ENCODE assay signal across 8 cellular contexts in the genomic region with DNA sequence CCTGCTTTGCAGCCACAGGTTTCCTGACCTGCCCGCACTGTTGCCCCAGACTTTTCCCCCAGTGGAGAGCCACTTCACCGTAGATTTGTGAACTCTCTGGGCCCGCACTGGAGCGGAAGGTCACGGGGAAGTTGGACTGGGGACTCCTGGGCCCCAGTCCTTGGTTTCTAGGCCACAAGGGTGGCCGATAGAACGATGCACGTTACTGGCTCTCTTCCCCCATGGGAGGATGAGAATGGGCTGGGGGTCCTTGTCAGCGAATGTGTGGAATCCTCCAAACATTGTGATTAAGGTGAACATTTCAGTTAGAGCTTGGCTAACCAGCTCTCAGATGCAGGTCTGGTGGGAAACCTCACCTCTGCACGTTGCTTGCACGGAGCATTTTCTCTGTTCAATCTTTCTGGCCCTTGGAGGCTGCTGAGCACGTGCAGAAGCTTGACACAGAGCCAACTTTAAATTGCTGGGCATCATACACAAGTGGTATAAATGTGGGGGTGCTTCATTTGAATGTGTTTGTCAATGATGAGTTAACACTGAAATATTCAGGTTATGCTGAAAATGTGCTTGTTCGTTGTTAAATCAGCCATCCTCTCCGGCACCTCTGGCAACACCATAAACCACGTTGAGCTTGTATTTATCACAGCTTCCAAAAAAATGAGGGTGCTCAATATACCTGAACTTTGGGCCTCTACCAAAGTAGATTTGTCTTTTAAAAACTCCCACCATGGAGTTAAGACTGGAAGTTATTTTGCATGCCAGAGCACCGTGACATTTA. TPM values are rescaled to one million over a fixed set of nuclear protein-coding genes. Genes with fewer than 3 reads are reported as not detected.
A peak's percentile ranks its signal among the peaks of the same experiment; 100 is the strongest.
DNase-seq lines count a peak whose midpoint lies in the region; ATAC-seq and TF ChIP-seq lines count a peak whose summit lies in the region.

No MANE protein-coding gene starts in this region.

- intact Hi-C loops in dorsolateral prefrontal cortex (cut with DNase I) (loop anchor here (5.0 to 10.0 kb wide), 7 partner anchors 42 to 700 kb away; a partner anchor contains a TSS), testis (cut with DNase I; ENCODE audit: low total_unique reads) (no loop called here)

- TF ChIP-seq CTCF in DND-41 (IDR thresholded peaks at IDR 0.05; ENCODE audit: borderline replicate concordance, extremely low read depth, low read length, poor library complexity, severe bottlenecking) (no peak), dorsolateral prefrontal cortex (IDR thresholded peaks at IDR 0.05 in 54 of 56, conservative IDR thresholded peaks at IDR 0.05 in 2 of 56; ENCODE audit: low read depth in 1 of 56, partially characterized antibody in 56 of 56) (peak in 2 of 56 donors; percentile 6 to 17), lung (IDR thresholded peaks at IDR 0.05; ENCODE audit: control extremely low read depth, extremely low read depth) (no peak), testis (IDR thresholded peaks at IDR 0.05) (no peak)

- peak; percentile 34 for ATAC-seq in DND-41 (ENCODE audit: insufficient read depth, low read depth)
- ATAC-seq in GM19455 (IDR thresholded peaks at IDR 0.05; ENCODE audit: unreplicated experiment), result peak; percentile 54
- peak; percentile 6 for ATAC-seq in lung (ENCODE audit: insufficient read depth, low FRiP score)

- peaks cover 46% of the 10 kb centered on the region for H3K4me1 ChIP-seq in DND-41 (ENCODE audit: insufficient read depth, low read length)
- peaks cover 2 to 12% of the 10 kb centered on the region in 2 donors for H3K4me1 ChIP-seq in lung (ENCODE audit: control insufficient read depth in 2 of 2, insufficient read depth in 2 of 2, low read length in 2 of 2)
- H3K4me1 ChIP-seq in testis, result peaks cover 19% of the 10 kb centered on the region

- no peak for TF ChIP-seq POLR2A in testis (IDR thresholded peaks at IDR 0.05)

- no peaks in the 10 kb centered on the region for H3K27me3 ChIP-seq in DND-41 (ENCODE audit: insufficient read depth, low read length, poor library complexity)
- no peaks in the 10 kb centered on the region for H3K27me3 ChIP-seq in dorsolateral prefrontal cortex
- no peaks in the 10 kb centered on the region for H3K27me3 ChIP-seq in lung (ENCODE audit: control insufficient read depth, insufficient read depth)
- no peaks in the 10 kb centered on the region for H3K27me3 ChIP-seq in testis

- 5 to 8% methylated on average over 16 of the region's 16 CpGs for WGBS in lung, 2 donors
- 2 to 4% methylated on average over 7 to 15 of the region's 16 CpGs for WGBS in testis, 2 donors

- H3K36me3 ChIP-seq in DND-41 (ENCODE audit: insufficient read depth, low read length), result peaks cover 26% of the 10 kb centered on the region
- peaks cover 0 to 2% of the 10 kb centered on the region in 2 donors for H3K36me3 ChIP-seq in lung (ENCODE audit: control insufficient read depth in 2 of 2, insufficient read depth in 2 of 2, low read length in 2 of 2)
- H3K36me3 ChIP-seq in testis (ENCODE audit: low read depth, missing control alignments), result no peaks in the 10 kb centered on the region

- peak overlapping the region; percentile 36 to 74; a peak in 3 of 4 replicates for H3K4me3 ChIP-seq in DND-41 (ENCODE audit: low read depth in 1 of 2, low read length in 2 of 2)
- H3K4me3 ChIP-seq in dorsolateral prefrontal cortex, result peak overlapping the region; percentile 62 to 93 (median 80)
- peak overlapping the region; percentile 89 for H3K4me3 ChIP-seq in lung
- peak overlapping the region; percentile 78 for H3K4me3 ChIP-seq in testis

- peak overlapping the region; percentile 97 for H3K9ac ChIP-seq in DND-41 (ENCODE audit: low read depth, low read length)

- H3K27ac ChIP-seq in DND-41 (ENCODE audit: low read length) (peak overlapping the region; percentile 93), dorsolateral prefrontal cortex (peak overlapping the region; percentile 70 to 97 (median 92)), lung (ENCODE audit: low read depth in 1 of 2, low read length in 1 of 2) (peak overlapping the region; percentile 88 to 99), testis (peak overlapping the region; percentile 95 to 96)

- DNase-seq in DND-41 (no peak), HuH-7 (ENCODE audit: low spot score) (peak; percentile 47), SKM-1 treated with dmso at 0.1 percent for 144 hours (lab: John Stamatoyannopoulos, UW; ENCODE audit: unreplicated experiment) (peak; percentile 60), dorsolateral prefrontal cortex (peak in 1 of 10 donors; percentile 7), lung (ENCODE audit: low spot score) (no peak), testis (peak; percentile 35)
- no peak for DNase-seq in effector CD8-positive, alpha-beta T cell (lab: John Stamatoyannopoulos, UW)

- H3K4me2 ChIP-seq in DND-41 (ENCODE audit: insufficient read depth, low read length), result peak overlapping the region; percentile 85

- H4K20me1 ChIP-seq in DND-41 (ENCODE audit: insufficient read depth, low read length), result peaks cover 4% of the 10 kb centered on the region; the same call in 1 of the 2 replicates

- H2AFZ ChIP-seq in DND-41 (ENCODE audit: low read depth, low read length), result peak overlapping the region; percentile 98

- no peaks in the 10 kb centered on the region for H3K9me3 ChIP-seq in DND-41 (ENCODE audit: insufficient read depth, low read length, severe bottlenecking)
- no peaks in the 10 kb centered on the region for H3K9me3 ChIP-seq in lung (ENCODE audit: control insufficient read depth in 2 of 2, insufficient read depth in 1 of 2, low read length in 1 of 2)
- no peaks in the 10 kb centered on the region for H3K9me3 ChIP-seq in testis

- H3K79me2 ChIP-seq in DND-41 (ENCODE audit: insufficient read depth, low read length), result peaks cover 63% of the 10 kb centered on the region

RNA-seq across cellular contexts. Expression of a gene that starts 1.0 kb away (rescaled TPM):
- 10 to 100 TPM; 25.1 to 58.9 (median 43.1) TPM for total RNA-seq in dorsolateral prefrontal cortex
- 10 to 100 TPM; 28.8 to 43.7 TPM for total RNA-seq in lung
- 10 to 100 TPM in 1 of 2 donors, 1 to 10 TPM in 1; 8.0 to 11.7 TPM for polyA plus RNA-seq in lung
- 10 to 100 TPM; 48.7 to 51.8 TPM for total RNA-seq in testis
- 46.3 TPM for polyA plus RNA-seq in testis (ENCODE audit: insufficient read depth, low read depth, low replicate concordance)

RNA-seq across cellular contexts. Expression of a gene that starts 40.8 kb away (rescaled TPM):
- total RNA-seq in dorsolateral prefrontal cortex (10 to 100 TPM in 100 of 120 experiments, 1 to 10 TPM in 20; 5.2 to 25.2 (median 13.4) TPM), lung (1 to 10 TPM in 1 of 2 donors, under 1 TPM in 1; 0.82 to 1.5 TPM), testis (1 to 10 TPM; 4.5 to 8.6 TPM)
- polyA plus RNA-seq in lung (under 1 TPM; 0.16 to 0.18 TPM), testis (ENCODE audit: insufficient read depth, low read depth, low replicate concordance) (18.7 TPM)

Comparison
In these comparisons a context has a peak if more than half of its experiments do, and no peak if none do; other contexts are left out.
1. DNase-seq: peak in HuH-7 (single experiment), SKM-1 treated with dmso at 0.1 percent for 144 hours (single experiment) and testis (single experiment); none in DND-41 (single experiment), lung (single experiment) and effector CD8-positive, alpha-beta T cell (single experiment).
2. Peak in every context shown above with its lines, with median percentiles within 50 percentile points of each other: ATAC-seq, H3K27ac ChIP-seq and H3K4me3 ChIP-seq.